10 cellular contexts compared by ENCODE assay signal in the genomic region with DNA sequence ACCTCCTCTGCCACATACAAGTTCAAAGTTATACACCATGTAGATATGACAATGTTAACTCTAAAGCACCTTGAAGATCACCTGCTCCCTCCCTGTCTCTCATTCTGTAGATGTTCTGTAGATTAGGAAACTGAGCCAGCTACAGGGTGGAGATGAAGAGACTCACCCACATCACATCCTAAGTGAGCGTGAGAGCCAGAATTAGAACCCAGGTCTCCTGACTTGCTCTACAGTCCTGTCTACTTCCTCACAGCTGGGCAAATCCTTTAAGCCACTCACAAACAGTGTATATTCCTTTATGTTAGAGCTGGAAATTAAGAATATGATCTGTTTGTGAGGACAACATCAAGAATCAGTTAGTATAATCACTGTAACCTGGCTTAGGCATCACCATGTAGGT. TPM values are rescaled to one million over a fixed set of nuclear protein-coding genes. Genes with fewer than 3 reads are reported as not detected.
DNase-seq lines count a peak whose midpoint lies in the region; ATAC-seq and TF ChIP-seq lines count a peak whose summit lies in the region.
"Had no signal": no experiment of that assay in that cellular context is flagged by ENCODE, and none has a peak within 500 bp of the region (broad histone marks: within the 10 kb centered on the region; RNA-seq: fewer than 3 reads in every experiment).

No MANE protein-coding gene starts in this region.

- H3K36me3 ChIP-seq in skeletal muscle satellite cell (ENCODE audit: insufficient read depth, low read length) = peaks cover 21% of the 10 kb centered on the region

- H3K9me3 ChIP-seq in skeletal muscle satellite cell (replicated peaks; ENCODE audit: low read length) = no peaks in the 10 kb centered on the region

- no peak for TF ChIP-seq CTCF in HFF-Myc (IDR thresholded peaks at IDR 0.05; ENCODE audit: low read depth, low read length, missing control alignments)
- TF ChIP-seq CTCF in activated B cell treated with CpG ODN at 0.5 μM for 24 hours (IDR thresholded peaks at IDR 0.05) = no peak
- no peak for TF ChIP-seq CTCF in glutamatergic neuron (IDR thresholded peaks at IDR 0.05; ENCODE audit: partially characterized antibody, unreplicated experiment)

- DNase-seq in HFF-Myc (ENCODE audit: extremely low read depth, low read depth) = no peak
- DNase-seq in activated B cell treated with CpG ODN at 0.5 μM for 24 hours = no peak
- DNase-seq in glutamatergic neuron = no peak
- no peak for DNase-seq in effector CD4-positive, alpha-beta T cell
- no peak for DNase-seq in GOT3 (lab: John Stamatoyannopoulos, UW)
- DNase-seq: cerebellar nuclear complex, NCI-H1436 had no signal

- POLR2A ChIA-PET in activated B cell treated with CpG ODN at 0.5 μM for 24 hours (lab: Charles Lee) = interaction anchor here (0.9 kb wide), 1 partner anchor 8 kb away, joined by 3 read pairs; no protein-coding TSS in a partner anchor

- no peaks in the 10 kb centered on the region for H3K27me3 ChIP-seq in skeletal muscle satellite cell (ENCODE audit: control insufficient read depth, insufficient read depth, low read length)

- H3K27me3 Mint-ChIP-seq in activated B cell treated with CpG ODN at 0.5 μM for 24 hours (no peaks in the 10 kb centered on the region), glutamatergic neuron (ENCODE audit: unreplicated experiment) (peaks cover 3% of the 10 kb centered on the region)

- peak overlapping the region; percentile 69 for H3K4me3 ChIP-seq in HFF-Myc (replicated peaks; ENCODE audit: low read depth, low read length)
- peak overlapping the region; percentile 96 for H3K4me3 ChIP-seq in skeletal muscle satellite cell (ENCODE audit: low read length)

- H3K4me2 ChIP-seq in skeletal muscle satellite cell (ENCODE audit: low read length) = peak overlapping the region; percentile 92

- no peak for ATAC-seq in activated B cell treated with CpG ODN at 0.5 μM for 24 hours (ENCODE audit: low read depth)
- ATAC-seq in HG02885 (IDR thresholded peaks at IDR 0.05; ENCODE audit: poor library complexity, unreplicated experiment) = no peak
- ATAC-seq in HG02759 (IDR thresholded peaks at IDR 0.05; ENCODE audit: unreplicated experiment) = no peak

- peak overlapping the region; percentile 90 for H3K9ac ChIP-seq in skeletal muscle satellite cell (ENCODE audit: low read depth, low read length)

- CTCF ChIA-PET in activated B cell treated with CpG ODN at 0.5 μM for 24 hours (lab: Charles Lee) = interaction anchor here (2.3 kb wide), 1 partner anchor 149 kb away, joined by 9 read pairs; no protein-coding TSS in a partner anchor

- H3K9me3 Mint-ChIP-seq in activated B cell treated with CpG ODN at 0.5 μM for 24 hours (no peaks in the 10 kb centered on the region), glutamatergic neuron (ENCODE audit: unreplicated experiment) (no peaks in the 10 kb centered on the region)

- H3K27ac Mint-ChIP-seq in activated B cell treated with CpG ODN at 0.5 μM for 24 hours = no peak overlapping the region
- H3K27ac Mint-ChIP-seq in glutamatergic neuron (ENCODE audit: unreplicated experiment) = no peak overlapping the region

- peaks cover 64% of the 10 kb centered on the region for H3K4me1 ChIP-seq in skeletal muscle satellite cell (ENCODE audit: control insufficient read depth, insufficient read depth, low read length)

- intact Hi-C loops in activated B cell treated with CpG ODN at 0.5 μM for 24 hours (cut with micrococcal nuclease) = no loop called here

- peak overlapping the region; percentile 85 for H3K4me3 Mint-ChIP-seq in activated B cell treated with CpG ODN at 0.5 μM for 24 hours
- peak overlapping the region; percentile 94 for H3K4me3 Mint-ChIP-seq in glutamatergic neuron (ENCODE audit: unreplicated experiment)

- H3K36me3 Mint-ChIP-seq in activated B cell treated with CpG ODN at 0.5 μM for 24 hours (ENCODE audit: low read depth) (peaks cover 22% of the 10 kb centered on the region), glutamatergic neuron (ENCODE audit: unreplicated experiment) (no peaks in the 10 kb centered on the region)

- H3K4me1 Mint-ChIP-seq in activated B cell treated with CpG ODN at 0.5 μM for 24 hours = peaks cover 39% of the 10 kb centered on the region
- peaks cover 17% of the 10 kb centered on the region for H3K4me1 Mint-ChIP-seq in glutamatergic neuron (ENCODE audit: low read depth, unreplicated experiment)

RNA-seq across cellular contexts. Expression of gene APPL2, which starts 1.8 kb away (rescaled TPM):
- 22.0 and 30.7 TPM in 2 replicates for total RNA-seq in activated B cell treated with CpG ODN at 0.5 μM for 24 hours
- total RNA-seq in glutamatergic neuron (ENCODE audit: unreplicated experiment) = 35.6 TPM
- 26.9 and 36.5 TPM in 2 replicates for total RNA-seq in skeletal muscle satellite cell (2012; rRNA removed)
